In the genomic region with DNA sequence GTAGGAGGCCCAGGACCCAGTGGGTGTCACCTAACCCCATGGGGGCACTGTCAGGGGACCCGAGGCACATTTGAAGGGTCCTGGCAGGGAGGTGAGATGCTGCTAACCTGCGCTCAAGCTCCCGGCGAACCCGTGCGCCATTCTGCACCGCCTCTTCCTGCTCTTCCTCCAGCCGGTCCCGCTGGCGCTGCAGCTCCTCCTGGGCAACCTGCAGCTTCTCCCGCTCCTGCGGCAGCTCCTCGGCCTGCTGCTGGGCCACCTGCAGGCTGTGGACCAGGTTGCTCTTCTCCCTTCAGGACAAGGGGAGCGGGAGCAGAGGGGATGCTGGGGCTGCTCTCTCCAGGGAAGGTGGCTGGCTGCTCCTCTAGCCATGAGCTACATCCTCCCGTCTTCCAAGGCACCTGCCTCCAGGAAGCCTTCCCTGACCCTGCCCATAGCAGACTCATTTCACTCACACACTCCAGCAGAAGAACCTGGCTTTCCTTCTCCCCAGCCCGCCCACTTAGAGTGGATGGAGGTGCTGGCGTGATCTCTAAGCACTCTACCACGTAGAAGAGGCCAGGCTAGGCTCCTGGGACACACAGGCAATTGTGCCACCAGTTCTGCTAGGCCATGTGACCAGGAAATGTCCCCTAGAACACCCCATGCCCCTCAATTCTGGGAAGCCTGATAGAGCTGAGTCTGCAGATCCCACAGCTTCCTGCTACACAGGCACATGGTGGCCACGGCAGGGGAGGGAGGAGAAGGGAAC, we compare ENCODE assay signal across 1 cellular context.
A peak's percentile ranks its signal among the peaks of the same experiment; 100 is the strongest.
TF ChIP-seq lines count a peak whose summit lies in the region.

No MANE protein-coding gene starts in this region.

TF ChIP-seq in HEK293, 187 proteins besides CTCF, POLR2A, EP300 and RAD21 (continued from another document):
- TF ChIP-seq, protein P1, sequence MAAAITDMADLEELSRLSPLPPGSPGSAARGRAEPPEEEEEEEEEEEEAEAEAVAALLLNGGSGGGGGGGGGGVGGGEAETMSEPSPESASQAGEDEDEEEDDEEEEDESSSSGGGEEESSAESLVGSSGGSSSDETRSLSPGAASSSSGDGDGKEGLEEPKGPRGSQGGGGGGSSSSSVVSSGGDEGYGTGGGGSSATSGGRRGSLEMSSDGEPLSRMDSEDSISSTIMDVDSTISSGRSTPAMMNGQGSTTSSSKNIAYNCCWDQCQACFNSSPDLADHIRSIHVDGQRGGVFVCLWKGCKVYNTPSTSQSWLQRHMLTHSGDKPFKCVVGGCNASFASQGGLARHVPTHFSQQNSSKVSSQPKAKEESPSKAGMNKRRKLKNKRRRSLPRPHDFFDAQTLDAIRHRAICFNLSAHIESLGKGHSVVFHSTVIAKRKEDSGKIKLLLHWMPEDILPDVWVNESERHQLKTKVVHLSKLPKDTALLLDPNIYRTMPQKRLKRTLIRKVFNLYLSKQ (tag by site-specific recombination; IDR thresholded peaks at IDR 0.05; ENCODE audit: borderline replicate concordance): no peak
- TF ChIP-seq ZNF311 (tag by site-specific recombination; IDR thresholded peaks at IDR 0.05; ENCODE audit: borderline replicate concordance) (no peak), ZNF174 (tag by site-specific recombination; IDR thresholded peaks at IDR 0.05) (no peak), ZNF707 (tag by site-specific recombination; IDR thresholded peaks at IDR 0.05) (no peak), ZFP41 (tag by site-specific recombination; IDR thresholded peaks at IDR 0.05; ENCODE audit: borderline replicate concordance) (no peak), ZNF558 (tag by site-specific recombination; IDR thresholded peaks at IDR 0.05) (peak; percentile 83; the same call in 1 of the 2 replicates), ZNF549 (tag by site-specific recombination; IDR thresholded peaks at IDR 0.05) (no peak), ZNF621 (tag by site-specific recombination; IDR thresholded peaks at IDR 0.05) (no peak), REPIN1 (tag by site-specific recombination; IDR thresholded peaks at IDR 0.05; ENCODE audit: low read depth) (no peak), ZNF701 (tag by site-specific recombination; IDR thresholded peaks at IDR 0.05) (no peak), ZBTB1 (tag by site-specific recombination; IDR thresholded peaks at IDR 0.05) (no peak), HOXD13 (CRISPR knock-in tag; IDR thresholded peaks at IDR 0.05; ENCODE audit: borderline replicate concordance) (no peak), ZNF433 (tag by site-specific recombination; IDR thresholded peaks at IDR 0.05; ENCODE audit: low read depth) (no peak), PRDM10 (tag by site-specific recombination; IDR thresholded peaks at IDR 0.05) (no peak), ZNF600 (tag by site-specific recombination; IDR thresholded peaks at IDR 0.05) (peak; percentile 38; the same call in 1 of the 2 replicates)
- TF ChIP-seq, protein P2, sequence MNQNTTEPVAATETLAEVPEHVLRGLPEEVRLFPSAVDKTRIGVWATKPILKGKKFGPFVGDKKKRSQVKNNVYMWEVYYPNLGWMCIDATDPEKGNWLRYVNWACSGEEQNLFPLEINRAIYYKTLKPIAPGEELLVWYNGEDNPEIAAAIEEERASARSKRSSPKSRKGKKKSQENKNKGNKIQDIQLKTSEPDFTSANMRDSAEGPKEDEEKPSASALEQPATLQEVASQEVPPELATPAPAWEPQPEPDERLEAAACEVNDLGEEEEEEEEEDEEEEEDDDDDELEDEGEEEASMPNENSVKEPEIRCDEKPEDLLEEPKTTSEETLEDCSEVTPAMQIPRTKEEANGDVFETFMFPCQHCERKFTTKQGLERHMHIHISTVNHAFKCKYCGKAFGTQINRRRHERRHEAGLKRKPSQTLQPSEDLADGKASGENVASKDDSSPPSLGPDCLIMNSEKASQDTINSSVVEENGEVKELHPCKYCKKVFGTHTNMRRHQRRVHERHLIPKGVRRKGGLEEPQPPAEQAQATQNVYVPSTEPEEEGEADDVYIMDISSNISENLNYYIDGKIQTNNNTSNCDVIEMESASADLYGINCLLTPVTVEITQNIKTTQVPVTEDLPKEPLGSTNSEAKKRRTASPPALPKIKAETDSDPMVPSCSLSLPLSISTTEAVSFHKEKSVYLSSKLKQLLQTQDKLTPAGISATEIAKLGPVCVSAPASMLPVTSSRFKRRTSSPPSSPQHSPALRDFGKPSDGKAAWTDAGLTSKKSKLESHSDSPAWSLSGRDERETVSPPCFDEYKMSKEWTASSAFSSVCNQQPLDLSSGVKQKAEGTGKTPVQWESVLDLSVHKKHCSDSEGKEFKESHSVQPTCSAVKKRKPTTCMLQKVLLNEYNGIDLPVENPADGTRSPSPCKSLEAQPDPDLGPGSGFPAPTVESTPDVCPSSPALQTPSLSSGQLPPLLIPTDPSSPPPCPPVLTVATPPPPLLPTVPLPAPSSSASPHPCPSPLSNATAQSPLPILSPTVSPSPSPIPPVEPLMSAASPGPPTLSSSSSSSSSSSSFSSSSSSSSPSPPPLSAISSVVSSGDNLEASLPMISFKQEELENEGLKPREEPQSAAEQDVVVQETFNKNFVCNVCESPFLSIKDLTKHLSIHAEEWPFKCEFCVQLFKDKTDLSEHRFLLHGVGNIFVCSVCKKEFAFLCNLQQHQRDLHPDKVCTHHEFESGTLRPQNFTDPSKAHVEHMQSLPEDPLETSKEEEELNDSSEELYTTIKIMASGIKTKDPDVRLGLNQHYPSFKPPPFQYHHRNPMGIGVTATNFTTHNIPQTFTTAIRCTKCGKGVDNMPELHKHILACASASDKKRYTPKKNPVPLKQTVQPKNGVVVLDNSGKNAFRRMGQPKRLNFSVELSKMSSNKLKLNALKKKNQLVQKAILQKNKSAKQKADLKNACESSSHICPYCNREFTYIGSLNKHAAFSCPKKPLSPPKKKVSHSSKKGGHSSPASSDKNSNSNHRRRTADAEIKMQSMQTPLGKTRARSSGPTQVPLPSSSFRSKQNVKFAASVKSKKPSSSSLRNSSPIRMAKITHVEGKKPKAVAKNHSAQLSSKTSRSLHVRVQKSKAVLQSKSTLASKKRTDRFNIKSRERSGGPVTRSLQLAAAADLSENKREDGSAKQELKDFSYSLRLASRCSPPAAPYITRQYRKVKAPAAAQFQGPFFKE (tag by site-specific recombination; IDR thresholded peaks at IDR 0.05; ENCODE audit: borderline replicate concordance): no peak
- TF ChIP-seq, protein P3, sequence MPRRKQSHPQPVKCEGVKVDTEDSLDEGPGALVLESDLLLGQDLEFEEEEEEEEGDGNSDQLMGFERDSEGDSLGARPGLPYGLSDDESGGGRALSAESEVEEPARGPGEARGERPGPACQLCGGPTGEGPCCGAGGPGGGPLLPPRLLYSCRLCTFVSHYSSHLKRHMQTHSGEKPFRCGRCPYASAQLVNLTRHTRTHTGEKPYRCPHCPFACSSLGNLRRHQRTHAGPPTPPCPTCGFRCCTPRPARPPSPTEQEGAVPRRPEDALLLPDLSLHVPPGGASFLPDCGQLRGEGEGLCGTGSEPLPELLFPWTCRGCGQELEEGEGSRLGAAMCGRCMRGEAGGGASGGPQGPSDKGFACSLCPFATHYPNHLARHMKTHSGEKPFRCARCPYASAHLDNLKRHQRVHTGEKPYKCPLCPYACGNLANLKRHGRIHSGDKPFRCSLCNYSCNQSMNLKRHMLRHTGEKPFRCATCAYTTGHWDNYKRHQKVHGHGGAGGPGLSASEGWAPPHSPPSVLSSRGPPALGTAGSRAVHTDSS (tag by site-specific recombination; IDR thresholded peaks at IDR 0.05): no peak
